Comparison of ENCODE assay signal across 8 cellular contexts in genomic region chr3:157156844-157157635, GRCh38. TPM values are rescaled to one million over a fixed set of nuclear protein-coding genes. Genes with fewer than 3 reads are reported as not detected.
A peak's percentile ranks its signal among the peaks of the same experiment; 100 is the strongest.
DNase-seq lines count a peak whose midpoint lies in the region; ATAC-seq and TF ChIP-seq lines count a peak whose summit lies in the region.

No MANE protein-coding gene starts in this region.

- H3K27ac ChIP-seq in heart right ventricle (peak overlapping the region in 1 of 10 donors; percentile 100), iPS-20b (ENCODE audit: low read length) (no peak overlapping the region), transverse colon (peak overlapping the region; percentile 4 to 100 (median 52)), sigmoid colon (peak overlapping the region in 2 of 4 donors; percentile 96 to 100)

- H3K27me3 ChIP-seq in heart right ventricle (no peaks in the 10 kb centered on the region), iPS-20b (ENCODE audit: insufficient read depth, low read length) (no peaks in the 10 kb centered on the region), transverse colon (no peaks in the 10 kb centered on the region), sigmoid colon (no peaks in the 10 kb centered on the region)

- H3K36me3 Mint-ChIP-seq in activated B cell treated with CpG ODN at 0.5 μM for 24 hours (ENCODE audit: low read depth): peaks cover 82% of the 10 kb centered on the region

- H3K27me3 Mint-ChIP-seq in activated B cell treated with CpG ODN at 0.5 μM for 24 hours: no peaks in the 10 kb centered on the region

- no peaks in the 10 kb centered on the region for H3K9me3 Mint-ChIP-seq in activated B cell treated with CpG ODN at 0.5 μM for 24 hours

- no peak for TF ChIP-seq CTCF in heart right ventricle (IDR thresholded peaks at IDR 0.05)
- TF ChIP-seq CTCF in activated B cell treated with CpG ODN at 0.5 μM for 24 hours (IDR thresholded peaks at IDR 0.05): no peak
- no peak for TF ChIP-seq CTCF in transverse colon (IDR thresholded peaks at IDR 0.05)
- TF ChIP-seq CTCF in sigmoid colon (IDR thresholded peaks at IDR 0.05): no peak

- peaks cover 66% of the 10 kb centered on the region for H3K4me1 Mint-ChIP-seq in activated B cell treated with CpG ODN at 0.5 μM for 24 hours

- 44 to 48% methylated on average over 7 of the region's 7 CpGs for WGBS in heart right ventricle, 2 donors
- 37% methylated on average over 6 to 7 of the region's 7 CpGs for WGBS in transverse colon (ENCODE audit: low coverage in 1 of 2), 2 donors
- 36 to 60% methylated on average over 7 of the region's 7 CpGs for WGBS in sigmoid colon, 2 donors

- H3K9me3 ChIP-seq in heart right ventricle (no peaks in the 10 kb centered on the region), iPS-20b (ENCODE audit: insufficient read depth, low read depth, low read length) (no peaks in the 10 kb centered on the region), transverse colon (no peaks in the 10 kb centered on the region), sigmoid colon (no peaks in the 10 kb centered on the region)

- intact Hi-C loops in heart right ventricle (cut with DNase I): loop anchor here in 1 of 10 donors (10.0 kb wide), 1 partner anchor 1488 kb away; the partner anchor contains the start of gene GFM1
- intact Hi-C loops in Right ventricle myocardium inferior (cut with DNase I): no loop called here
- intact Hi-C loops in activated B cell treated with CpG ODN at 0.5 μM for 24 hours (cut with micrococcal nuclease): loop anchor here (2.0 kb wide), 1 partner anchor 14 kb away; no protein-coding TSS in a partner anchor
- intact Hi-C loops in transverse colon (cut with DNase I; ENCODE audit: low total_unique reads): no loop called here
- intact Hi-C loops in sigmoid colon (cut with DNase I): loop anchor here (10.0 kb wide), 1 partner anchor 1302 kb away; the partner anchor contains the start of gene SLC33A1

- H3K4me1 ChIP-seq in heart right ventricle: peaks cover 10 to 81% (median 69%) of the 10 kb centered on the region in 9 donors
- H3K4me1 ChIP-seq in iPS-20b (ENCODE audit: insufficient read depth, low read length): peaks cover 26% of the 10 kb centered on the region
- peaks cover 50 to 74% (median 58%) of the 10 kb centered on the region in 4 donors for H3K4me1 ChIP-seq in transverse colon
- peaks cover 4 to 73% (median 64%) of the 10 kb centered on the region in 4 donors for H3K4me1 ChIP-seq in sigmoid colon

- H3K27ac Mint-ChIP-seq in activated B cell treated with CpG ODN at 0.5 μM for 24 hours: peak overlapping the region; percentile 35

- peak overlapping the region; percentile 57 for H3K4me3 Mint-ChIP-seq in activated B cell treated with CpG ODN at 0.5 μM for 24 hours

- POLR2A ChIA-PET in activated B cell treated with CpG ODN at 0.5 μM for 24 hours (lab: Charles Lee): interaction anchor here (0.6 to 3.4 kb wide), 2 partner anchors 17 to 44 kb away, joined by 3 to 23 read pairs; no protein-coding TSS in a partner anchor

- H3K4me3 ChIP-seq in heart right ventricle: peak overlapping the region in 7 of 10 donors; percentile 91 to 100 (median 97)
- H3K4me3 ChIP-seq in iPS-20b (ENCODE audit: low read length): peak overlapping the region; percentile 100
- H3K4me3 ChIP-seq in transverse colon: peak overlapping the region in 1 of 4 donors; percentile 85
- peak overlapping the region in 1 of 4 donors; percentile 99 for H3K4me3 ChIP-seq in sigmoid colon

- no peak for ATAC-seq in heart right ventricle
- ATAC-seq in Right ventricle myocardium inferior: no peak
- ATAC-seq in activated B cell treated with CpG ODN at 0.5 μM for 24 hours (ENCODE audit: low read depth): no peak

- no peak for DNase-seq in heart right ventricle
- DNase-seq in Right ventricle myocardium inferior (ENCODE audit: missing footprints): no peak
- DNase-seq in activated B cell treated with CpG ODN at 0.5 μM for 24 hours: no peak
- DNase-seq in transverse colon: no peak
- no peak for DNase-seq in stimulated activated naive CD4-positive, alpha-beta T cell (lab: John Stamatoyannopoulos, UW)
- no peak for DNase-seq in pons (ENCODE audit: low spot score)
- no peak for DNase-seq in sigmoid colon

- in situ Hi-C loops in transverse colon (cut with MboI; ENCODE audit: low pct_ligation_motif_present in 1 of 4, low pct_unique_long_range_greater_than_20kb in 1 of 4, low sequenced_read_pairs in 3 of 4): loop anchor here in 2 of 4 donors (25.0 kb wide), 2 partner anchors 470 to 1295 kb away; partner anchors contain the start of genes GMPS (in 1 of the 2) and SLC33A1 (in 1 of the 2)

- H3K36me3 ChIP-seq in heart right ventricle (peaks cover 0 to 70% (median 48%) of the 10 kb centered on the region in 9 donors), iPS-20b (ENCODE audit: insufficient read depth, low read depth, low read length) (peaks cover 71% of the 10 kb centered on the region), transverse colon (peaks cover 0 to 53% (median 16%) of the 10 kb centered on the region in 4 donors), sigmoid colon (peaks cover 13 to 67% (median 24%) of the 10 kb centered on the region in 4 donors)

- CTCF ChIA-PET in activated B cell treated with CpG ODN at 0.5 μM for 24 hours (lab: Charles Lee): interaction anchor here (2.3 kb wide), 1 partner anchor 45 kb away, joined by 11 read pairs; no protein-coding TSS in a partner anchor

- TF ChIP-seq EP300 in transverse colon (IDR thresholded peaks at IDR 0.05; ENCODE audit: low read depth): no peak
- no peak for TF ChIP-seq EP300 in sigmoid colon (IDR thresholded peaks at IDR 0.05)

- TF ChIP-seq POLR2A in transverse colon (IDR thresholded peaks at IDR 0.05): no peak
- TF ChIP-seq POLR2A in sigmoid colon (IDR thresholded peaks at IDR 0.05): no peak

- H3K9ac ChIP-seq in iPS-20b (ENCODE audit: low read depth, low read length): no peak overlapping the region; the same call in 1 of the 2 replicates

RNA-seq across cellular contexts. Expression of gene CCNL1, which starts 2.9 kb away (rescaled TPM):
- total RNA-seq in heart right ventricle (10 to 100 TPM; 19.1 to 52.5 (median 24.7) TPM), Right ventricle myocardium inferior (21.2 TPM), activated B cell treated with CpG ODN at 0.5 μM for 24 hours (184 and 222 TPM in 2 replicates), transverse colon (100 to 1,000 TPM; 288 to 422 (median 308) TPM), sigmoid colon (100 to 1,000 TPM; 110 to 403 (median 215) TPM)
- polyA plus RNA-seq in heart right ventricle (10 to 100 TPM; 23.7 to 77.3 TPM), sigmoid colon (10 to 100 TPM; 25.2 to 67.9 (median 28.8) TPM)

Comparison
In these comparisons a context has a peak if more than half of its experiments do, and no peak if none do; other contexts are left out.
1. intact Hi-C loops: an anchor here in activated B cell treated with CpG ODN at 0.5 μM for 24 hours (2.0 kb wide) and sigmoid colon (10.0 kb wide); none called in Right ventricle myocardium inferior and transverse colon.